12 cellular contexts compared by ENCODE assay signal in the genomic region with DNA sequence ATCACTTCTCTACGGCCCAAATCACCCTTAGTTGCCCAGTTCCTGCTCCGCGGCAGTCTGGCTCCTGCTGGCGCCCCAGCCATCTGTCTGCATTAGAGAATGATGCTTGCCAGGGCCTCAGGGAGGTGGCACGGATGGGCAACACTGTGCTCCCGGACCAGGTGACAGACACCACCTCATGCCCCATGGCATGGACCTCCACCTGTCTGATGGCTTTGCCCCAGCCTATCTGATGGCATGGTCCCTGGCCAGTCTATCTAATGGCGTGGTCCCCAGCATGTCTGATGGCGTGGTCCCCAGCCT. TPM values are rescaled to one million over a fixed set of nuclear protein-coding genes. Genes with fewer than 3 reads are reported as not detected.
DNase-seq lines count a peak whose midpoint lies in the region; ATAC-seq and TF ChIP-seq lines count a peak whose summit lies in the region.
"Had no signal": no experiment of that assay in that cellular context is flagged by ENCODE, and none has a peak within 500 bp of the region (broad histone marks: within the 10 kb centered on the region; RNA-seq: fewer than 3 reads in every experiment).

No MANE protein-coding gene starts in this region.

- H3K4me3 Mint-ChIP-seq in activated naive CD4-positive, alpha-beta T cell treated with anti-CD3 and anti-CD28 coated beads for 36 hours: no peak overlapping the region
- peak overlapping the region; percentile 73 for H3K4me3 Mint-ChIP-seq in central memory CD8-positive, alpha-beta T cell
- H3K4me3 Mint-ChIP-seq in stimulated activated memory B cell treated with anti-CD40 and anti-IgM and Interleukin-4, amounts not matched to agents 10 μg/mL and 1 μg/mL and 100 μg/mL, for 72 hours: no peak overlapping the region
- H3K4me3 Mint-ChIP-seq: activated T-cell treated with anti-CD3 and anti-CD28 coated beads, Interleukin-2, amount 50 U/mL, for 4 hours; type B pancreatic cell had no signal

- H3K9ac ChIP-seq in OCI-LY1 (ENCODE audit: low read length): no peak overlapping the region

- TF ChIP-seq POLR2A in GM18505 (IDR thresholded peaks at IDR 0.05; ENCODE audit: borderline replicate concordance, extremely low read depth, insufficient read depth, insufficient read length): no peak

- no peaks in the 10 kb centered on the region for H3K79me2 ChIP-seq in OCI-LY1 (ENCODE audit: insufficient read depth, low read length)

- H3F3A ChIP-seq in OCI-LY1 (ENCODE audit: insufficient read depth, low read length): no peaks in the 10 kb centered on the region

- H3K36me3 ChIP-seq in OCI-LY1 (ENCODE audit: insufficient read depth, low read length): no peaks in the 10 kb centered on the region

- intact Hi-C loops in activated naive CD4-positive, alpha-beta T cell treated with anti-CD3 and anti-CD28 coated beads for 36 hours (cut with micrococcal nuclease): loop anchor here (1.0 to 5.0 kb wide), 3 partner anchors 37 to 540 kb away; a partner anchor contains a TSS

- peak overlapping the region; percentile 41; the same call in 1 of the 2 replicates for H3K4me2 ChIP-seq in OCI-LY1 (ENCODE audit: low read length)

- TF ChIP-seq CTCF in OCI-LY1 (IDR thresholded peaks at IDR 0.05; ENCODE audit: low read length): no peak

- no peak overlapping the region for H3K27ac ChIP-seq in OCI-LY1 (ENCODE audit: low read depth, low read length, poor library complexity, severe bottlenecking)

- CTCF ChIA-PET in activated naive CD4-positive, alpha-beta T cell treated with anti-CD3 and anti-CD28 coated beads for 36 hours (lab: Charles Lee): no interaction called here

- no peaks in the 10 kb centered on the region for H4K20me1 ChIP-seq in OCI-LY1 (ENCODE audit: insufficient read depth, low read length)

- H3K9me2 ChIP-seq in OCI-LY1 (ENCODE audit: low read depth, low read length): no peaks in the 10 kb centered on the region

- H2AFZ ChIP-seq in OCI-LY1 (ENCODE audit: low read length): no peak overlapping the region

- DNase-seq in activated naive CD4-positive, alpha-beta T cell treated with anti-CD3 and anti-CD28 coated beads for 36 hours: no peak
- DNase-seq in activated naive CD4-positive, alpha-beta T cell treated with anti-CD3 and anti-CD28 coated beads, Interleukin-2, amount 50 U/mL, for 16 hours: no peak
- DNase-seq in central memory CD8-positive, alpha-beta T cell (ENCODE audit: low spot score in 2 of 2): no peak
- DNase-seq in stimulated activated naive CD4-positive, alpha-beta T cell treated with Interleukin-2 at 50 U/mL for 16 hours (lab: John Stamatoyannopoulos, UW): no peak
- DNase-seq: NCI-H1436 treated with DMSO at 0.1 percent for 48 hours had no signal

- no peaks in the 10 kb centered on the region for H3K36me3 Mint-ChIP-seq in activated naive CD4-positive, alpha-beta T cell treated with anti-CD3 and anti-CD28 coated beads for 36 hours (ENCODE audit: low read depth)
- peaks cover 6% of the 10 kb centered on the region for H3K36me3 Mint-ChIP-seq in central memory CD8-positive, alpha-beta T cell (ENCODE audit: insufficient read depth)
- no peaks in the 10 kb centered on the region for H3K36me3 Mint-ChIP-seq in stimulated activated memory B cell treated with anti-CD40 and anti-IgM and Interleukin-4, amounts not matched to agents 10 μg/mL and 1 μg/mL and 100 μg/mL, for 72 hours
- H3K36me3 Mint-ChIP-seq: brain, type B pancreatic cell had no signal

- peak overlapping the region; percentile 92 for H3K27ac Mint-ChIP-seq in activated naive CD4-positive, alpha-beta T cell treated with anti-CD3 and anti-CD28 coated beads for 36 hours
- peak overlapping the region; percentile 93 for H3K27ac Mint-ChIP-seq in central memory CD8-positive, alpha-beta T cell (ENCODE audit: low read depth)
- peak overlapping the region; percentile 87 for H3K27ac Mint-ChIP-seq in stimulated activated memory B cell treated with anti-CD40 and anti-IgM and Interleukin-4, amounts not matched to agents 10 μg/mL and 1 μg/mL and 100 μg/mL, for 72 hours
- H3K27ac Mint-ChIP-seq: type B pancreatic cell had no signal

- peaks cover 50% of the 10 kb centered on the region for H3K4me1 Mint-ChIP-seq in activated naive CD4-positive, alpha-beta T cell treated with anti-CD3 and anti-CD28 coated beads for 36 hours (ENCODE audit: low read depth)
- peaks cover 27% of the 10 kb centered on the region for H3K4me1 Mint-ChIP-seq in central memory CD8-positive, alpha-beta T cell
- H3K4me1 Mint-ChIP-seq in stimulated activated memory B cell treated with anti-CD40 and anti-IgM and Interleukin-4, amounts not matched to agents 10 μg/mL and 1 μg/mL and 100 μg/mL, for 72 hours: peaks cover 31% of the 10 kb centered on the region

- H3K9me3 Mint-ChIP-seq in activated naive CD4-positive, alpha-beta T cell treated with anti-CD3 and anti-CD28 coated beads for 36 hours: no peaks in the 10 kb centered on the region
- no peaks in the 10 kb centered on the region for H3K9me3 Mint-ChIP-seq in central memory CD8-positive, alpha-beta T cell
- H3K9me3 Mint-ChIP-seq in stimulated activated memory B cell treated with anti-CD40 and anti-IgM and Interleukin-4, amounts not matched to agents 10 μg/mL and 1 μg/mL and 100 μg/mL, for 72 hours: peaks cover 5% of the 10 kb centered on the region
- H3K9me3 Mint-ChIP-seq: activated T-cell treated with anti-CD3 and anti-CD28 coated beads, Interleukin-2, amount 50 U/mL, for 4 hours; type B pancreatic cell had no signal

- peaks cover 8% of the 10 kb centered on the region for H3K4me1 ChIP-seq in OCI-LY1 (ENCODE audit: insufficient read depth, low read length, severe bottlenecking)

- peak; percentile 19 for ATAC-seq in central memory CD8-positive, alpha-beta T cell (replicated peaks; ENCODE audit: extremely low read depth, poor library complexity, severe bottlenecking)
- no peak for ATAC-seq in stimulated activated memory B cell treated with anti-CD40 and anti-IgM and Interleukin-4, amounts not matched to agents 10 μg/mL and 1 μg/mL and 100 μg/mL, for 72 hours
- ATAC-seq in GM18505 (IDR thresholded peaks at IDR 0.05; ENCODE audit: unreplicated experiment) (no peak), GM21423 (IDR thresholded peaks at IDR 0.05; ENCODE audit: unreplicated experiment) (no peak)

- no peaks in the 10 kb centered on the region for H3K27me3 Mint-ChIP-seq in activated naive CD4-positive, alpha-beta T cell treated with anti-CD3 and anti-CD28 coated beads for 36 hours (ENCODE audit: low read depth)
- H3K27me3 Mint-ChIP-seq in central memory CD8-positive, alpha-beta T cell: no peaks in the 10 kb centered on the region
- peaks cover 7% of the 10 kb centered on the region for H3K27me3 Mint-ChIP-seq in stimulated activated memory B cell treated with anti-CD40 and anti-IgM and Interleukin-4, amounts not matched to agents 10 μg/mL and 1 μg/mL and 100 μg/mL, for 72 hours
- H3K27me3 Mint-ChIP-seq: type B pancreatic cell had no signal

- H3K27me3 ChIP-seq in OCI-LY1 (ENCODE audit: insufficient read depth, low read length): no peaks in the 10 kb centered on the region

- peak overlapping the region; percentile 15 for H3K4me3 ChIP-seq in OCI-LY1 (ENCODE audit: low read depth, low read length, poor library complexity, severe bottlenecking)

- H3K9me3 ChIP-seq in OCI-LY1 (ENCODE audit: low read length): no peaks in the 10 kb centered on the region

RNA-seq across cellular contexts. Expression of a gene that starts 18.8 kb away (rescaled TPM):
- 1 to 10 TPM; 7.3 to 8.0 TPM for total RNA-seq in activated naive CD4-positive, alpha-beta T cell treated with anti-CD3 and anti-CD28 coated beads for 36 hours

RNA-seq across cellular contexts. Expression of a gene that starts 27.2 kb away (rescaled TPM):
- 10 to 100 TPM; 23.7 to 24.6 TPM for total RNA-seq in activated naive CD4-positive, alpha-beta T cell treated with anti-CD3 and anti-CD28 coated beads for 36 hours

RNA-seq across cellular contexts. Expression of a gene that starts 39.4 kb away (rescaled TPM):
- not detected for total RNA-seq in activated naive CD4-positive, alpha-beta T cell treated with anti-CD3 and anti-CD28 coated beads for 36 hours
